8 cellular contexts compared by ENCODE assay signal in genomic region chr15:75082689-75083088, GRCh38.
"Had no signal": no experiment of that assay in that cellular context is flagged by ENCODE, and none has a peak within 500 bp of the region (broad histone marks: within the 10 kb centered on the region; RNA-seq: fewer than 3 reads in every experiment).

No MANE protein-coding gene starts in this region.

- H3K9ac ChIP-seq: KMS-11 had no signal

- H3K27ac ChIP-seq: KMS-11 had no signal

- H2AFZ ChIP-seq: GM23338 had no signal

- ATAC-seq: GM23338 had no signal

- DNase-seq: H9, HCEC 1CT, KBM-7 had no signal

- FAIRE-seq: H1, H54, HTR-8/SVneo had no signal

- H3K4me2 ChIP-seq: GM23338, KMS-11 had no signal

- H3K4me3 ChIP-seq: GM23338 had no signal
